Comparison of ENCODE assay signal across 23 cellular contexts in genomic region chr21:41536076-41536826, GRCh38. TPM values are rescaled to one million over a fixed set of nuclear protein-coding genes. Genes with fewer than 3 reads are reported as not detected.
A peak's percentile ranks its signal among the peaks of the same experiment; 100 is the strongest.
DNase-seq lines count a peak whose midpoint lies in the region; ATAC-seq, FAIRE-seq and TF ChIP-seq lines count a peak whose summit lies in the region.
"Had no signal": no experiment of that assay in that cellular context is flagged by ENCODE, and none has a peak within 500 bp of the region (broad histone marks: within the 10 kb centered on the region; RNA-seq: fewer than 3 reads in every experiment).

No MANE protein-coding gene starts in this region.

- H3K23me2 ChIP-seq in H9 (ENCODE audit: insufficient read length, low read depth, low read length, poor library complexity, severe bottlenecking): no peaks in the 10 kb centered on the region

- H3T11ph ChIP-seq in H9 (ENCODE audit: low read length): no peak overlapping the region

- no peaks in the 10 kb centered on the region for H3K36me3 Mint-ChIP-seq in H9 (ENCODE audit: insufficient read depth in 1 of 3, low read depth in 3 of 3)
- H3K36me3 Mint-ChIP-seq in stimulated activated effector memory CD8-positive, alpha-beta T cell treated with anti-CD3 and anti-CD28 coated beads, Interleukin-12 subunit alpha, Interleukin-12 subunit beta, amount 100 ng/mL, for 72 hours: no peaks in the 10 kb centered on the region
- H3K36me3 Mint-ChIP-seq: activated naive CD8-positive, alpha-beta T cell treated with anti-CD3 and anti-CD28 coated beads, Interleukin-2, amount 10 ng/mL, durations not matched to agents 7 days and 5 days; stimulated activated memory B cell treated with anti-CD40 and anti-IgM and Interleukin-4, amounts not matched to agents 10 μg/mL and 1 μg/mL and 100 μg/mL, for 72 hours had no signal

- H4K8ac ChIP-seq in H9 (replicated peaks; ENCODE audit: insufficient read length, low read depth, low read length): no peak overlapping the region

- H3K4me2 ChIP-seq in H9 (ENCODE audit: insufficient read depth, insufficient read length, low read length) (no peak overlapping the region), smooth muscle cell (no peak overlapping the region)

- POLR2A ChIA-PET in Panc1 (lab: Charles Lee): no interaction called here

- H3F3A ChIP-seq in smooth muscle cell (ENCODE audit: low read depth): no peaks in the 10 kb centered on the region

- H3K4me1 Mint-ChIP-seq in H9: peaks cover 17 to 22% of the 10 kb centered on the region in 2 experiments
- H3K4me1 Mint-ChIP-seq in stimulated activated effector memory CD8-positive, alpha-beta T cell treated with anti-CD3 and anti-CD28 coated beads, Interleukin-12 subunit alpha, Interleukin-12 subunit beta, amount 100 ng/mL, for 72 hours: no peaks in the 10 kb centered on the region
- H3K4me1 Mint-ChIP-seq: activated naive CD8-positive, alpha-beta T cell treated with anti-CD3 and anti-CD28 coated beads, Interleukin-2, amount 10 ng/mL, durations not matched to agents 7 days and 5 days; stimulated activated memory B cell treated with anti-CD40 and anti-IgM and Interleukin-4, amounts not matched to agents 10 μg/mL and 1 μg/mL and 100 μg/mL, for 72 hours had no signal

- H3K79me2 ChIP-seq in H9 (ENCODE audit: insufficient read depth, low read length): no peaks in the 10 kb centered on the region
- no peaks in the 10 kb centered on the region for H3K79me2 ChIP-seq in smooth muscle cell (ENCODE audit: low read depth)

- TF ChIP-seq CTCF in H9 (conservative IDR thresholded peaks at IDR 0.05): no peak
- TF ChIP-seq CTCF in Panc1 (IDR thresholded peaks at IDR 0.05): no peak
- TF ChIP-seq CTCF in kidney (IDR thresholded peaks at IDR 0.05; ENCODE audit: borderline replicate concordance, extremely low read depth, insufficient read depth): no peak
- no peak for TF ChIP-seq CTCF in stomach (IDR thresholded peaks at IDR 0.05)
- TF ChIP-seq CTCF in smooth muscle cell (IDR thresholded peaks at IDR 0.05; ENCODE audit: borderline replicate concordance, insufficient read depth, poor library complexity, severe bottlenecking): no peak

- H3K9me3 ChIP-seq in H9 (ENCODE audit: control insufficient read depth, low read depth, low read length): no peaks in the 10 kb centered on the region
- no peaks in the 10 kb centered on the region for H3K9me3 ChIP-seq in Panc1 (ENCODE audit: control insufficient read depth, insufficient read depth, low read depth, low read length)
- H3K9me3 ChIP-seq in kidney (ENCODE audit: control insufficient read depth in 1 of 2, low read length in 2 of 2): no peaks in the 10 kb centered on the region
- H3K9me3 ChIP-seq in stomach: no peaks in the 10 kb centered on the region
- no peaks in the 10 kb centered on the region for H3K9me3 ChIP-seq in smooth muscle cell (replicated peaks; ENCODE audit: low read depth)
- H3K9me3 ChIP-seq: thoracic aorta had no signal

- H2BK5ac ChIP-seq in H9 (ENCODE audit: insufficient read length, low read length): no peak overlapping the region

- H3K4me1 ChIP-seq in H9 (ENCODE audit: insufficient read depth, low read length) (no peaks in the 10 kb centered on the region), Panc1 (ENCODE audit: control insufficient read depth, insufficient read depth, low read length) (no peaks in the 10 kb centered on the region; the same call in 1 of the 2 replicates), kidney (ENCODE audit: control insufficient read depth in 1 of 2, insufficient read depth in 1 of 2, low read depth in 1 of 2, low read length in 2 of 2) (peaks cover 0 to 6% of the 10 kb centered on the region in 2 donors), stomach (peaks cover 5 to 15% (median 10%) of the 10 kb centered on the region in 4 donors), smooth muscle cell (ENCODE audit: low read depth) (no peaks in the 10 kb centered on the region)
- H3K4me1 ChIP-seq: foreskin keratinocyte had no signal

- H3K27ac Mint-ChIP-seq in H9: no peak overlapping the region
- H3K27ac Mint-ChIP-seq in stimulated activated effector memory CD8-positive, alpha-beta T cell treated with anti-CD3 and anti-CD28 coated beads, Interleukin-12 subunit alpha, Interleukin-12 subunit beta, amount 100 ng/mL, for 72 hours: no peak overlapping the region
- H3K27ac Mint-ChIP-seq: activated naive CD8-positive, alpha-beta T cell treated with anti-CD3 and anti-CD28 coated beads, Interleukin-2, amount 10 ng/mL, durations not matched to agents 7 days and 5 days; activated T-cell treated with anti-CD3 and anti-CD28 coated beads, Interleukin-2, amount 50 U/mL, for 72 hours; stimulated activated memory B cell treated with anti-CD40 and anti-IgM and Interleukin-4, amounts not matched to agents 10 μg/mL and 1 μg/mL and 100 μg/mL, for 72 hours had no signal

- no peak for FAIRE-seq in kidney (lab: Jason Lieb, UNC)
- FAIRE-seq: colon, RCC 7860 had no signal

- H3K9me3 Mint-ChIP-seq in H9: no peaks in the 10 kb centered on the region
- no peaks in the 10 kb centered on the region for H3K9me3 Mint-ChIP-seq in stimulated activated effector memory CD8-positive, alpha-beta T cell treated with anti-CD3 and anti-CD28 coated beads, Interleukin-12 subunit alpha, Interleukin-12 subunit beta, amount 100 ng/mL, for 72 hours
- H3K9me3 Mint-ChIP-seq: activated naive CD8-positive, alpha-beta T cell treated with anti-CD3 and anti-CD28 coated beads, Interleukin-2, amount 10 ng/mL, durations not matched to agents 7 days and 5 days; activated T-cell treated with anti-CD3 and anti-CD28 coated beads, Interleukin-2, amount 50 U/mL, for 72 hours; stimulated activated memory B cell treated with anti-CD40 and anti-IgM and Interleukin-4, amounts not matched to agents 10 μg/mL and 1 μg/mL and 100 μg/mL, for 72 hours had no signal

- H2BK120ac ChIP-seq in H9 (ENCODE audit: low read depth, low read length, poor library complexity, severe bottlenecking): no peak overlapping the region

- H3K18ac ChIP-seq in H9 (ENCODE audit: insufficient read length, low read depth, low read length): peak overlapping the region; percentile 26

- ATAC-seq in Panc1 (peak; percentile 17; the same call in 1 of the 2 replicates), GM18861 (IDR thresholded peaks at IDR 0.05; ENCODE audit: unreplicated experiment) (no peak)
- ATAC-seq in stimulated activated effector memory CD8-positive, alpha-beta T cell treated with anti-CD3 and anti-CD28 coated beads, Interleukin-12 subunit alpha, Interleukin-12 subunit beta, amount 100 ng/mL, for 72 hours: no peak
- ATAC-seq: activated T-cell treated with anti-CD3 and anti-CD28 coated beads, Interleukin-2, amount 50 U/mL, for 72 hours; foreskin keratinocyte; SK-N-SH treated with all-trans-retinoic acid at 6 μM for 48 hours had no signal

- peaks cover 6% of the 10 kb centered on the region for H3K27me3 Mint-ChIP-seq in H9 (ENCODE audit: low read depth)

- H3K27me3 ChIP-seq in H9 (ENCODE audit: insufficient read depth, low read length) (no peaks in the 10 kb centered on the region), Panc1 (ENCODE audit: control insufficient read depth, insufficient read depth, low read length) (no peaks in the 10 kb centered on the region), stomach (no peaks in the 10 kb centered on the region), smooth muscle cell (ENCODE audit: low read depth) (peaks cover 3% of the 10 kb centered on the region)

- no peak overlapping the region for H3K23ac ChIP-seq in H9 (ENCODE audit: insufficient read length, low read depth, low read length)

- H4K91ac ChIP-seq in H9 (ENCODE audit: insufficient read length, low read depth, low read length): no peak overlapping the region

- no peak overlapping the region for H2BK20ac ChIP-seq in H9 (ENCODE audit: low read depth, low read length, poor library complexity, severe bottlenecking)

- no peaks in the 10 kb centered on the region for H4K20me1 ChIP-seq in H9 (ENCODE audit: control insufficient read depth, insufficient read depth, insufficient read length)
- H4K20me1 ChIP-seq in smooth muscle cell (ENCODE audit: low read depth): no peaks in the 10 kb centered on the region

- H2BK15ac ChIP-seq in H9 (ENCODE audit: low read depth, low read length): no peak overlapping the region

- no peak for TF ChIP-seq POLR2A in stomach (IDR thresholded peaks at IDR 0.05)

- no peak overlapping the region for H4K5ac ChIP-seq in H9 (ENCODE audit: insufficient read length, low read depth, low read length)

- no peaks in the 10 kb centered on the region for H3K36me3 ChIP-seq in Panc1 (ENCODE audit: control insufficient read depth, insufficient read depth, low read length)
- no peaks in the 10 kb centered on the region for H3K36me3 ChIP-seq in kidney (ENCODE audit: control insufficient read depth in 1 of 2, insufficient read depth in 2 of 2, low read length in 2 of 2)
- no peaks in the 10 kb centered on the region for H3K36me3 ChIP-seq in stomach
- no peaks in the 10 kb centered on the region for H3K36me3 ChIP-seq in smooth muscle cell (ENCODE audit: low read depth)
- H3K36me3 ChIP-seq: thoracic aorta had no signal

- no peak for TF ChIP-seq EP300 in stomach (IDR thresholded peaks at IDR 0.05)

- intact Hi-C loops in Panc1 (cut with micrococcal nuclease; ENCODE audit: unreplicated experiment): no loop called here
- intact Hi-C loops in kidney (cut with DNase I): no loop called here
- intact Hi-C loops in stomach (cut with DNase I; ENCODE audit: low total_unique reads): no loop called here

- no peak overlapping the region for H2AK5ac ChIP-seq in H9 (ENCODE audit: insufficient read length, low read length)

- H3K4me3 Mint-ChIP-seq in H9: no peak overlapping the region
- no peak overlapping the region for H3K4me3 Mint-ChIP-seq in stimulated activated effector memory CD8-positive, alpha-beta T cell treated with anti-CD3 and anti-CD28 coated beads, Interleukin-12 subunit alpha, Interleukin-12 subunit beta, amount 100 ng/mL, for 72 hours
- H3K4me3 Mint-ChIP-seq: activated naive CD8-positive, alpha-beta T cell treated with anti-CD3 and anti-CD28 coated beads, Interleukin-2, amount 10 ng/mL, durations not matched to agents 7 days and 5 days; activated T-cell treated with anti-CD3 and anti-CD28 coated beads, Interleukin-2, amount 50 U/mL, for 72 hours; stimulated activated memory B cell treated with anti-CD40 and anti-IgM and Interleukin-4, amounts not matched to agents 10 μg/mL and 1 μg/mL and 100 μg/mL, for 72 hours had no signal

- no peak overlapping the region for H3K9ac ChIP-seq in H9 (ENCODE audit: extremely low read depth, insufficient read length, low read length)
- no peak overlapping the region for H3K9ac ChIP-seq in kidney (ENCODE audit: low read length in 2 of 2)
- H3K9ac ChIP-seq in smooth muscle cell (ENCODE audit: low read depth): no peak overlapping the region

- H3K79me1 ChIP-seq in H9 (ENCODE audit: insufficient read depth, low read depth, low read length, poor library complexity, severe bottlenecking): no peaks in the 10 kb centered on the region

- BruUV-seq in Panc1 (replicated peaks; lab: Mats Ljungman, UMichigan): no TSS peak

- DNase-seq in H9: no peak
- no peak for DNase-seq in Panc1 (ENCODE audit: low read depth, low spot score)
- DNase-seq in kidney: peak; percentile 51
- DNase-seq in stomach: peak; percentile 85
- no peak for DNase-seq in retina
- no peak for DNase-seq in smooth muscle cell (lab: John Stamatoyannopoulos, UW; ENCODE audit: unreplicated experiment)
- DNase-seq in stimulated activated effector memory CD8-positive, alpha-beta T cell treated with anti-CD3 and anti-CD28 coated beads, Interleukin-12 subunit alpha, Interleukin-12 subunit beta, amount 100 ng/mL, for 72 hours (ENCODE audit: low spot score in 2 of 2): no peak
- DNase-seq: activated CD4-positive, CD25-positive, alpha-beta regulatory T cell treated with anti-CD3 and anti-CD28 coated beads, Interleukin-2, amount 50 U/mL, for 72 hours; activated naive CD8-positive, alpha-beta T cell treated with anti-CD3 and anti-CD28 coated beads, Interleukin-2, amount 10 ng/mL, durations not matched to agents 7 days and 5 days; activated T-cell treated with anti-CD3 and anti-CD28 coated beads, Interleukin-2, amount 50 U/mL, for 72 hours; NCI-H1436; NCI-H748 treated with DMSO at 0.1 percent for 48 hours; stimulated activated CD4-positive, alpha-beta T cell treated with anti-CD3 and anti-CD28 coated beads, Interleukin-15, amount 100 ng/mL, for 24 hours; T1000 had no signal

- CTCF ChIA-PET in Panc1 (lab: Charles Lee): no interaction called here

- no peak overlapping the region for H2BK12ac ChIP-seq in H9 (ENCODE audit: insufficient read length, low read depth, low read length)

- H3K14ac ChIP-seq in H9 (ENCODE audit: insufficient read depth, low read length): no peak overlapping the region; the same call in 1 of the 2 replicates

- H3K4ac ChIP-seq in H9 (ENCODE audit: low read depth, low read length): no peak overlapping the region

- H3K27ac ChIP-seq in H9 (ENCODE audit: insufficient read length, low read depth, low read length): no peak overlapping the region
- no peak overlapping the region for H3K27ac ChIP-seq in Panc1 (ENCODE audit: low read length)
- H3K27ac ChIP-seq in kidney (ENCODE audit: low read depth in 2 of 2, low read length in 2 of 2): no peak overlapping the region
- H3K27ac ChIP-seq in stomach: peak overlapping the region; percentile 65 to 81 (median 71)
- no peak overlapping the region for H3K27ac ChIP-seq in smooth muscle cell (ENCODE audit: low read depth)
- H3K27ac ChIP-seq: foreskin keratinocyte, thoracic aorta had no signal

- in situ Hi-C loops in Panc1 (cut with HindIII; ENCODE audit: low pct_unique_long_range_greater_than_20kb, low sequenced_read_pairs): no loop called here

- H2AFZ ChIP-seq in H9 (ENCODE audit: low read length) (no peak overlapping the region), smooth muscle cell (ENCODE audit: low read depth) (no peak overlapping the region)

- no peak overlapping the region for H3K4me3 ChIP-seq in Panc1 (ENCODE audit: low read depth in 2 of 2, low read length in 2 of 2)
- H3K4me3 ChIP-seq in kidney (ENCODE audit: low read length in 2 of 2): no peak overlapping the region
- H3K4me3 ChIP-seq in stomach: no peak overlapping the region
- no peak overlapping the region for H3K4me3 ChIP-seq in smooth muscle cell
- H3K4me3 ChIP-seq: thoracic aorta had no signal

- H3K56ac ChIP-seq in H9 (ENCODE audit: insufficient read length, low read depth, low read length): no peak overlapping the region

- no CpG with 5 or more reads among the region's 19 CpGs for WGBS in H9 (ENCODE audit: extremely low coverage, insufficient read length, low lambda C conversion rate)
- 28 to 45% (median 41%) methylated on average over 16 to 19 of the region's 19 CpGs for WGBS in stomach, 5 donors
- WGBS in smooth muscle cell (ENCODE audit: low lambda C conversion rate): 73% methylated on average over 19 of the region's 19 CpGs

RNA-seq across cellular contexts. Expression of gene TMPRSS2, which starts 28.3 kb away (rescaled TPM):
- total RNA-seq in H9 (2021) (10.2 and 12.1 TPM in 2 replicates), Panc1 (2021; ENCODE audit: unreplicated experiment) (111 TPM), kidney (32.8 TPM), stomach (100 to 1,000 TPM; 102 to 554 (median 195) TPM), smooth muscle cell (1.3 and 2.0 TPM in 2 replicates)
- 92.3 TPM for polyA plus RNA-seq in Panc1 (2012; ENCODE audit: insufficient read length)
- polyA plus RNA-seq in kidney (ENCODE audit: insufficient read depth, low read depth, low replicate concordance) (55.0 TPM), stomach (100 to 1,000 TPM in 1 of 3 donors, 10 to 100 TPM in 2; 58.2 to 106 (median 59.2) TPM), smooth muscle cell (0.39 and 1.3 TPM in 2 replicates)
- total RNA-seq: activated CD8-positive, alpha-beta memory T cell treated with anti-CD3 and anti-CD28 coated beads for 36 hours; activated naive CD8-positive, alpha-beta T cell treated with anti-CD3 and anti-CD28 coated beads, Interleukin-2, amount 10 ng/mL, durations not matched to agents 7 days and 5 days; activated T-cell treated with anti-CD3 and anti-CD28 coated beads, Interleukin-2, amount 50 U/mL, for 72 hours; foreskin keratinocyte; HT1080 had no signal
- polyA plus RNA-seq: foreskin keratinocyte had no signal

Comparison
In these comparisons a context has a peak if more than half of its experiments do, and no peak if none do; other contexts are left out.
1. DNase-seq: peak in kidney (single experiment) and stomach (single experiment); none in H9 (single experiment), Panc1 (single experiment), retina (single experiment), smooth muscle cell (single experiment) and stimulated activated effector memory CD8-positive, alpha-beta T cell treated with anti-CD3 and anti-CD28 coated beads, Interleukin-12 subunit alpha, Interleukin-12 subunit beta, amount 100 ng/mL, for 72 hours (0 of 2).
2. H3K27ac ChIP-seq: peak in stomach (5 of 5); none in H9 (single experiment), Panc1 (single experiment), kidney (0 of 2) and smooth muscle cell (single experiment).